1 cellular context compared by ENCODE assay signal in the genomic region with DNA sequence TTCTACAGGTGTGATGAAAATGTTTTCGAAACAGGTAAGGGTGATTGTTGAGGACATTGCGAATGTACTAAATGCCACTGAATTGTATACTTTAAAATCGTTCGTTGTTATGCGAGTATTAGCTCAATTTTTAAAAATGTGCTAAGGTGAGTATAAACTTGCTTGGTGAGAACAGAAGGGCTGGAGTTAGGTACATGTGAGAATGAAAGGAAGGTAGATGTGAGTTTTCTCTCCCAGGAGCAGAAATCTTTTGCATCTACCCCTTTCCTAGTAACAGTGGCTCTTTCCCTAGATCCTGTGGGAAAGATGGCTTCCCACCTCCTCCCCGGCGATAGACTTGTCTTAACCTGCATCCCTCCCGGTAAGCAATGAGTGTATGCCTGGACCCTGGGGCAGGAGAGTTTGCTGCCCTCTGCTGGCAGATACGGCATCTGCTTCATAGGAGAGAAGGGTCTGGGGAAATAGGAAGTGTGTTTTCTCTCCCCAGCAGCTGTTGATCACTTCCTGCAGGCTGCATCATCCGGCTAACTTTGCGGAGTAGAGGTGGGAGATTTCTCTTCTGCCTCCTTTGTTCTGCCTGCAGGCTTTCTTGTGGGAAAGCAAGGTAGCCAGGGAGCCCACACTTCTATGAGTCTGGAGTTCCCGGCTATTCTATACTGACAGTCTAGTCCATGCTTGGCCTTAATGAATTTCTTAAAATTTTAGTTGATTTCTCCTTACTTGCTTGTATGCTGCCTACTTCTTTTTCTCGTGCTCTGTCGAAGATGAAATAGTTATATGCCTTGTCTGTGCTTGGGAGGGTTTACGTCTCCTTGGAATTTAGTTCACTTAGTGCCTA.
TF ChIP-seq lines count a peak whose summit lies in the region.

No MANE protein-coding gene starts in this region.

TF ChIP-seq in HEK293, 187 proteins besides CTCF, POLR2A, EP300 and RAD21 (continued from another document and continues in another):
- TF ChIP-seq, protein P1, sequence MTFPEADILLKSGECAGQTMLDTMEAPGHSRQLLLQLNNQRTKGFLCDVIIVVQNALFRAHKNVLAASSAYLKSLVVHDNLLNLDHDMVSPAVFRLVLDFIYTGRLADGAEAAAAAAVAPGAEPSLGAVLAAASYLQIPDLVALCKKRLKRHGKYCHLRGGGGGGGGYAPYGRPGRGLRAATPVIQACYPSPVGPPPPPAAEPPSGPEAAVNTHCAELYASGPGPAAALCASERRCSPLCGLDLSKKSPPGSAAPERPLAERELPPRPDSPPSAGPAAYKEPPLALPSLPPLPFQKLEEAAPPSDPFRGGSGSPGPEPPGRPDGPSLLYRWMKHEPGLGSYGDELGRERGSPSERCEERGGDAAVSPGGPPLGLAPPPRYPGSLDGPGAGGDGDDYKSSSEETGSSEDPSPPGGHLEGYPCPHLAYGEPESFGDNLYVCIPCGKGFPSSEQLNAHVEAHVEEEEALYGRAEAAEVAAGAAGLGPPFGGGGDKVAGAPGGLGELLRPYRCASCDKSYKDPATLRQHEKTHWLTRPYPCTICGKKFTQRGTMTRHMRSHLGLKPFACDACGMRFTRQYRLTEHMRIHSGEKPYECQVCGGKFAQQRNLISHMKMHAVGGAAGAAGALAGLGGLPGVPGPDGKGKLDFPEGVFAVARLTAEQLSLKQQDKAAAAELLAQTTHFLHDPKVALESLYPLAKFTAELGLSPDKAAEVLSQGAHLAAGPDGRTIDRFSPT (tag by site-specific recombination; IDR thresholded peaks at IDR 0.05): no peak
- TF ChIP-seq ZNF521 (tag by site-specific recombination; IDR thresholded peaks at IDR 0.05) (no peak), ZNF112 (tag by site-specific recombination; IDR thresholded peaks at IDR 0.05) (no peak), ZNF133 (tag by site-specific recombination; IDR thresholded peaks at IDR 0.05) (no peak), ZNF23 (tag by site-specific recombination; IDR thresholded peaks at IDR 0.05; ENCODE audit: borderline replicate concordance) (no peak), ZNF155 (tag by site-specific recombination; IDR thresholded peaks at IDR 0.05) (no peak), KLF16 (tag by site-specific recombination; IDR thresholded peaks at IDR 0.05) (no peak), SCRT2 (tag by site-specific recombination; IDR thresholded peaks at IDR 0.05) (peak; percentile 84), FEZF1 (tag by site-specific recombination; IDR thresholded peaks at IDR 0.05) (no peak), ZNF184 (tag by site-specific recombination; IDR thresholded peaks at IDR 0.05) (no peak), ZNF214 (tag by site-specific recombination; IDR thresholded peaks at IDR 0.05; ENCODE audit: borderline replicate concordance) (no peak), ZNF596 (tag by site-specific recombination; IDR thresholded peaks at IDR 0.05) (no peak), TCF7L2 (IDR thresholded peaks at IDR 0.05; ENCODE audit: borderline replicate concordance, low read depth, low read length) (no peak), ZNF2 (tag by site-specific recombination; IDR thresholded peaks at IDR 0.05) (0 out of 2 replicates have a peak, but pooled peaks have one; percentile 43), KLF7 (tag by site-specific recombination; IDR thresholded peaks at IDR 0.05; ENCODE audit: borderline replicate concordance) (no peak), ZNF654 (tag by site-specific recombination; IDR thresholded peaks at IDR 0.05; ENCODE audit: low read depth) (peak; percentile 74), ZNF221 (tag by site-specific recombination; IDR thresholded peaks at IDR 0.05; ENCODE audit: borderline replicate concordance) (no peak), ZNF548 (tag by site-specific recombination; IDR thresholded peaks at IDR 0.05) (no peak), ZNF664 (tag by site-specific recombination; IDR thresholded peaks at IDR 0.05) (no peak), ZNF423 (tag by site-specific recombination; IDR thresholded peaks at IDR 0.05) (no peak), ZSCAN23 (tag by site-specific recombination; IDR thresholded peaks at IDR 0.05) (no peak), MZF1 (tag by site-specific recombination; IDR thresholded peaks at IDR 0.05; ENCODE audit: borderline replicate concordance) (peak; percentile 77), ZNF777 (tag by site-specific recombination; IDR thresholded peaks at IDR 0.05; ENCODE audit: borderline replicate concordance) (no peak), ZNF747 (tag by site-specific recombination; IDR thresholded peaks at IDR 0.05) (no peak), ZNF404 (tag by site-specific recombination; IDR thresholded peaks at IDR 0.05) (no peak), BCL11A (tag by site-specific recombination; IDR thresholded peaks at IDR 0.05; ENCODE audit: low read depth) (no peak), ZNF571 (tag by site-specific recombination; IDR thresholded peaks at IDR 0.05) (no peak), KLF8 (tag by site-specific recombination; IDR thresholded peaks at IDR 0.05) (0 out of 2 replicates have a peak, but pooled peaks have one; percentile 24), HOXC10 (CRISPR knock-in tag; IDR thresholded peaks at IDR 0.05) (no peak), GLI2 (tag by site-specific recombination; IDR thresholded peaks at IDR 0.05; ENCODE audit: borderline replicate concordance, low read depth) (no peak), ZNF707 (tag by site-specific recombination; IDR thresholded peaks at IDR 0.05) (no peak), ZNF555 (tag by site-specific recombination; conservative IDR thresholded peaks at IDR 0.05) (no peak), SCRT1 (tag by site-specific recombination; IDR thresholded peaks at IDR 0.05; ENCODE audit: borderline replicate concordance) (0 out of 2 replicates have a peak, but pooled peaks have one; percentile 24)
- TF ChIP-seq, protein P2, sequence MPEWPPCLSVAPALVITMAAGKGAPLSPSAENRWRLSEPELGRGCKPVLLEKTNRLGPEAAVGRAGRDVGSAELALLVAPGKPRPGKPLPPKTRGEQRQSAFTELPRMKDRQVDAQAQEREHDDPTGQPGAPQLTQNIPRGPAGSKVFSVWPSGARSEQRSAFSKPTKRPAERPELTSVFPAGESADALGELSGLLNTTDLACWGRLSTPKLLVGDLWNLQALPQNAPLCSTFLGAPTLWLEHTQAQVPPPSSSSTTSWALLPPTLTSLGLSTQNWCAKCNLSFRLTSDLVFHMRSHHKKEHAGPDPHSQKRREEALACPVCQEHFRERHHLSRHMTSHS (tag by site-specific recombination; IDR thresholded peaks at IDR 0.05): no peak
- TF ChIP-seq, protein P3, sequence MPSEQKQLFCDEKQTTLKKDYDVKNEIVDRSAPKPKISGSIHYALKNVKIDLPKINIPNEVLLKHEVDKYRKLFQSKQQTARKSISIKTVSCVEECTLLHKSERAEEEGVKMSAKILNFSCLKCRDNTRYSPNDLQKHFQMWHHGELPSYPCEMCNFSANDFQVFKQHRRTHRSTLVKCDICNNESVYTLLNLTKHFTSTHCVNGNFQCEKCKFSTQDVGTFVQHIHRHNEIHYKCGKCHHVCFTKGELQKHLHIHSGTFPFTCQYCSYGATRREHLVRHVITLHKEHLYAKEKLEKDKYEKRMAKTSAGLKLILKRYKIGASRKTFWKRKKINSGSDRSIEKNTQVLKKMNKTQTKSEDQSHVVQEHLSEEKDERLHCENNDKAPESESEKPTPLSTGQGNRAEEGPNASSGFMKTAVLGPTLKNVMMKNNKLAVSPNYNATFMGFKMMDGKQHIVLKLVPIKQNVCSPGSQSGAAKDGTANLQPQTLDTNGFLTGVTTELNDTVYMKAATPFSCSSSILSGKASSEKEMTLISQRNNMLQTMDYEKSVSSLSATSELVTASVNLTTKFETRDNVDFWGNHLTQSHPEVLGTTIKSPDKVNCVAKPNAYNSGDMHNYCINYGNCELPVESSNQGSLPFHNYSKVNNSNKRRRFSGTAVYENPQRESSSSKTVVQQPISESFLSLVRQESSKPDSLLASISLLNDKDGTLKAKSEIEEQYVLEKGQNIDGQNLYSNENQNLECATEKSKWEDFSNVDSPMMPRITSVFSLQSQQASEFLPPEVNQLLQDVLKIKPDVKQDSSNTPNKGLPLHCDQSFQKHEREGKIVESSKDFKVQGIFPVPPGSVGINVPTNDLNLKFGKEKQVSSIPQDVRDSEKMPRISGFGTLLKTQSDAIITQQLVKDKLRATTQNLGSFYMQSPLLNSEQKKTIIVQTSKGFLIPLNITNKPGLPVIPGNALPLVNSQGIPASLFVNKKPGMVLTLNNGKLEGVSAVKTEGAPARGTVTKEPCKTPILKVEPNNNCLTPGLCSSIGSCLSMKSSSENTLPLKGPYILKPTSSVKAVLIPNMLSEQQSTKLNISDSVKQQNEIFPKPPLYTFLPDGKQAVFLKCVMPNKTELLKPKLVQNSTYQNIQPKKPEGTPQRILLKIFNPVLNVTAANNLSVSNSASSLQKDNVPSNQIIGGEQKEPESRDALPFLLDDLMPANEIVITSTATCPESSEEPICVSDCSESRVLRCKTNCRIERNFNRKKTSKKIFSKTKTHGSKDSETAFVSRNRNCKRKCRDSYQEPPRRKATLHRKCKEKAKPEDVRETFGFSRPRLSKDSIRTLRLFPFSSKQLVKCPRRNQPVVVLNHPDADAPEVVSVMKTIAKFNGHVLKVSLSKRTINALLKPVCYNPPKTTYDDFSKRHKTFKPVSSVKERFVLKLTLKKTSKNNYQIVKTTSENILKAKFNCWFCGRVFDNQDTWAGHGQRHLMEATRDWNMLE (tag by site-specific recombination; conservative IDR thresholded peaks at IDR 0.05; ENCODE audit: low read depth): no peak
- TF ChIP-seq, protein P4, sequence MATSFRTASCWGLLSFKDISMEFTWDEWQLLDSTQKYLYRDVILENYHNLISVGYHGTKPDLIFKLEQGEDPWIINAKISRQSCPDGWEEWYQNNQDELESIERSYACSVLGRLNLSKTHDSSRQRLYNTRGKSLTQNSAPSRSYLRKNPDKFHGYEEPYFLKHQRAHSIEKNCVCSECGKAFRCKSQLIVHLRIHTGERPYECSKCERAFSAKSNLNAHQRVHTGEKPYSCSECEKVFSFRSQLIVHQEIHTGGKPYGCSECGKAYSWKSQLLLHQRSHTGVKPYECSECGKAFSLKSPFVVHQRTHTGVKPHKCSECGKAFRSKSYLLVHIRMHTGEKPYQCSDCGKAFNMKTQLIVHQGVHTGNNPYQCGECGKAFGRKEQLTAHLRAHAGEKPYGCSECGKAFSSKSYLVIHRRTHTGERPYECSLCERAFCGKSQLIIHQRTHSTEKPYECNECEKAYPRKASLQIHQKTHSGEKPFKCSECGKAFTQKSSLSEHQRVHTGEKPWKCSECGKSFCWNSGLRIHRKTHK (tag by site-specific recombination; IDR thresholded peaks at IDR 0.05): no peak
- TF ChIP-seq, protein P5, sequence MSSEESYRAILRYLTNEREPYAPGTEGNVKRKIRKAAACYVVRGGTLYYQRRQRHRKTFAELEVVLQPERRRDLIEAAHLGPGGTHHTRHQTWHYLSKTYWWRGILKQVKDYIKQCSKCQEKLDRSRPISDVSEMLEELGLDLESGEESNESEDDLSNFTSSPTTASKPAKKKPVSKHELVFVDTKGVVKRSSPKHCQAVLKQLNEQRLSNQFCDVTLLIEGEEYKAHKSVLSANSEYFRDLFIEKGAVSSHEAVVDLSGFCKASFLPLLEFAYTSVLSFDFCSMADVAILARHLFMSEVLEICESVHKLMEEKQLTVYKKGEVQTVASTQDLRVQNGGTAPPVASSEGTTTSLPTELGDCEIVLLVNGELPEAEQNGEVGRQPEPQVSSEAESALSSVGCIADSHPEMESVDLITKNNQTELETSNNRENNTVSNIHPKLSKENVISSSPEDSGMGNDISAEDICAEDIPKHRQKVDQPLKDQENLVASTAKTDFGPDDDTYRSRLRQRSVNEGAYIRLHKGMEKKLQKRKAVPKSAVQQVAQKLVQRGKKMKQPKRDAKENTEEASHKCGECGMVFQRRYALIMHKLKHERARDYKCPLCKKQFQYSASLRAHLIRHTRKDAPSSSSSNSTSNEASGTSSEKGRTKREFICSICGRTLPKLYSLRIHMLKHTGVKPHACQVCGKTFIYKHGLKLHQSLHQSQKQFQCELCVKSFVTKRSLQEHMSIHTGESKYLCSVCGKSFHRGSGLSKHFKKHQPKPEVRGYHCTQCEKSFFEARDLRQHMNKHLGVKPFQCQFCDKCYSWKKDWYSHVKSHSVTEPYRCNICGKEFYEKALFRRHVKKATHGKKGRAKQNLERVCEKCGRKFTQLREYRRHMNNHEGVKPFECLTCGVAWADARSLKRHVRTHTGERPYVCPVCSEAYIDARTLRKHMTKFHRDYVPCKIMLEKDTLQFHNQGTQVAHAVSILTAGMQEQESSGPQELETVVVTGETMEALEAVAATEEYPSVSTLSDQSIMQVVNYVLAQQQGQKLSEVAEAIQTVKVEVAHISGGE (tag by site-specific recombination; conservative IDR thresholded peaks at IDR 0.05; ENCODE audit: low read depth): peak; percentile 37
- TF ChIP-seq, protein P6, sequence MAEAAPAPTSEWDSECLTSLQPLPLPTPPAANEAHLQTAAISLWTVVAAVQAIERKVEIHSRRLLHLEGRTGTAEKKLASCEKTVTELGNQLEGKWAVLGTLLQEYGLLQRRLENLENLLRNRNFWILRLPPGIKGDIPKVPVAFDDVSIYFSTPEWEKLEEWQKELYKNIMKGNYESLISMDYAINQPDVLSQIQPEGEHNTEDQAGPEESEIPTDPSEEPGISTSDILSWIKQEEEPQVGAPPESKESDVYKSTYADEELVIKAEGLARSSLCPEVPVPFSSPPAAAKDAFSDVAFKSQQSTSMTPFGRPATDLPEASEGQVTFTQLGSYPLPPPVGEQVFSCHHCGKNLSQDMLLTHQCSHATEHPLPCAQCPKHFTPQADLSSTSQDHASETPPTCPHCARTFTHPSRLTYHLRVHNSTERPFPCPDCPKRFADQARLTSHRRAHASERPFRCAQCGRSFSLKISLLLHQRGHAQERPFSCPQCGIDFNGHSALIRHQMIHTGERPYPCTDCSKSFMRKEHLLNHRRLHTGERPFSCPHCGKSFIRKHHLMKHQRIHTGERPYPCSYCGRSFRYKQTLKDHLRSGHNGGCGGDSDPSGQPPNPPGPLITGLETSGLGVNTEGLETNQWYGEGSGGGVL (tag by site-specific recombination; IDR thresholded peaks at IDR 0.05): no peak
- TF ChIP-seq, protein P7, sequence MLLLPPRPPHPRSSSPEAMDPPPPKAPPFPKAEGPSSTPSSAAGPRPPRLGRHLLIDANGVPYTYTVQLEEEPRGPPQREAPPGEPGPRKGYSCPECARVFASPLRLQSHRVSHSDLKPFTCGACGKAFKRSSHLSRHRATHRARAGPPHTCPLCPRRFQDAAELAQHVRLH (tag by site-specific recombination; IDR thresholded peaks at IDR 0.05): 0 out of 2 replicates have a peak, but pooled peaks have one; percentile 25
- TF ChIP-seq, protein P8, sequence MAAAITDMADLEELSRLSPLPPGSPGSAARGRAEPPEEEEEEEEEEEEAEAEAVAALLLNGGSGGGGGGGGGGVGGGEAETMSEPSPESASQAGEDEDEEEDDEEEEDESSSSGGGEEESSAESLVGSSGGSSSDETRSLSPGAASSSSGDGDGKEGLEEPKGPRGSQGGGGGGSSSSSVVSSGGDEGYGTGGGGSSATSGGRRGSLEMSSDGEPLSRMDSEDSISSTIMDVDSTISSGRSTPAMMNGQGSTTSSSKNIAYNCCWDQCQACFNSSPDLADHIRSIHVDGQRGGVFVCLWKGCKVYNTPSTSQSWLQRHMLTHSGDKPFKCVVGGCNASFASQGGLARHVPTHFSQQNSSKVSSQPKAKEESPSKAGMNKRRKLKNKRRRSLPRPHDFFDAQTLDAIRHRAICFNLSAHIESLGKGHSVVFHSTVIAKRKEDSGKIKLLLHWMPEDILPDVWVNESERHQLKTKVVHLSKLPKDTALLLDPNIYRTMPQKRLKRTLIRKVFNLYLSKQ (tag by site-specific recombination; IDR thresholded peaks at IDR 0.05; ENCODE audit: borderline replicate concordance): no peak
- TF ChIP-seq, protein P9, sequence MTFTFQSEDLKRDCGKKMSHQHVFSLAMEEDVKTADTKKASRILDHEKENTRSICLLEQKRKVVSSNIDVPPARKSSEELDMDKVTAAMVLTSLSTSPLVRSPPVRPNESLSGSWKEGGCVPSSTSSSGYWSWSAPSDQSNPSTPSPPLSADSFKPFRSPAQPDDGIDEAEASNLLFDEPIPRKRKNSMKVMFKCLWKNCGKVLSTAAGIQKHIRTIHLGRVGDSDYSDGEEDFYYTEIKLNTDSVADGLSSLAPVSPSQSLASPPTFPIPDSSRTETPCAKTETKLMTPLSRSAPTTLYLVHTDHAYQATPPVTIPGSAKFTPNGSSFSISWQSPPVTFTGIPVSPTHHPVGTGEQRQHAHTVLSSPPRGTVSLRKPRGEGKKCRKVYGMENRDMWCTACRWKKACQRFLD (tag by site-specific recombination; IDR thresholded peaks at IDR 0.05): no peak
